15 cellular contexts compared by ENCODE assay signal in the genomic region with DNA sequence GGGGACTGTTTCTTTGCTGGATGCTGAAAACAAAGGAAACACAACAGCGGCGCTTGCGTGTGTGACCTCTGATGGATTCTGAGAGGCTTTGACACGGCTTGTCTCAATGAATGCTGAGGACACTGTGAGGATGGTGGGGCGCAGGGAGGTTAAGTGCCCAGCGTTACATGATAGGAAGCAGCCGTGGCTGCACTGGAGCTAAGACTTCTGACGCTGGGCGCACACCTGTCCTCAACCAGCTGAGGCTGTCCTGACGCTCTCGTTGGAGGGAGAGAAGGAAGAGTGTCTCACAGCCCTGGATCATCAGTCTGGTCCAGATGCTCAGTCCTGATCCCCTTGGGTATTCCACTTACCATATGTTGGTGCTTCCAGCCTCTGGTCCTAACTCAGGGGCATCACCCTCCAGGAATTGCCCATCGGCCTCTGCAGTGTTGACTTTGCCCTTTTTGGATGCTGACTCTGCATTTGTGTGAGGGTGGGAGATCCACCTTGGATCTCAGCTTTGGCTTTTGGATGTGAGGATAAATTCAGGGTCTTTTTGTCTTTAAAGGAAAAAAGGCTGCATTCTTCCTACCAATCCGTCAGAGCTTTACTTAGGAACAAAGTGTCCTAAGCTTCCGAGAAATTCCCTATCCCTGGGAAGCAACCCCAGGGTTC.
DNase-seq lines count a peak whose midpoint lies in the region; ATAC-seq and TF ChIP-seq lines count a peak whose summit lies in the region.
"Had no signal": no experiment of that assay in that cellular context is flagged by ENCODE, and none has a peak within 500 bp of the region (broad histone marks: within the 10 kb centered on the region; RNA-seq: fewer than 3 reads in every experiment).

No MANE protein-coding gene starts in this region.

- peak; percentile 8 for DNase-seq in natural killer cell treated with Interleukin-12 subunit alpha and Interleukin-12 subunit beta and Interleukin-15 and Interleukin-18, amount 100 ng/mL, for 72 hours (ENCODE audit: low spot score)
- DNase-seq in natural killer cell: no peak
- peak; percentile 21 for DNase-seq in neural progenitor cell (ENCODE audit: low spot score)
- DNase-seq in vagina (ENCODE audit: extremely low spot score in 2 of 2): no peak
- no peak for DNase-seq in activated T-cell treated with anti-CD3 and anti-CD28 coated beads, Interleukin-2, amount 50 U/mL, for 1 hour
- DNase-seq in activated effector memory CD4-positive, alpha-beta T cell treated with anti-CD3 and anti-CD28 coated beads, Interleukin-2, amount 50 U/mL, for 16 hours: no peak
- DNase-seq in 8988T: no peak
- DNase-seq: activated CD4-positive, alpha-beta T cell treated with anti-CD3 and anti-CD28 coated beads, Interleukin-2, amount 10 ng/mL, durations not matched to agents 24 days and 14 days; activated naive CD4-positive, alpha-beta T cell treated with anti-CD3 and anti-CD28 coated beads, Interleukin-2, amount 50 U/mL, for 16 hours; effector CD8-positive, alpha-beta T cell; OCI-M1; stimulated activated CD4-positive, alpha-beta T cell treated with anti-CD3 and anti-CD28 coated beads, Interleukin-12 subunit alpha, Interleukin-12 subunit beta, amount 100 ng/mL, for 4 hours had no signal

- peaks cover 3 to 15% of the 10 kb centered on the region in 2 donors for H3K27me3 Mint-ChIP-seq in natural killer cell treated with Interleukin-12 subunit alpha and Interleukin-12 subunit beta and Interleukin-15 and Interleukin-18, amount 100 ng/mL, for 72 hours
- H3K27me3 Mint-ChIP-seq in natural killer cell (ENCODE audit: low read depth in 2 of 2): peaks cover 3 to 5% of the 10 kb centered on the region in 2 donors
- H3K27me3 Mint-ChIP-seq in neural progenitor cell (ENCODE audit: insufficient read depth, low read depth): peaks cover 6% of the 10 kb centered on the region
- H3K27me3 Mint-ChIP-seq: activated CD4-positive, alpha-beta T cell treated with anti-CD3 and anti-CD28 coated beads, Interleukin-2, amount 10 ng/mL, durations not matched to agents 24 days and 14 days; stimulated activated naive CD8-positive, alpha-beta T cell treated with anti-CD3 and anti-CD28 coated beads, Interleukin-15, Interleukin-2, amounts not matched to agents 100 ng/mL and 50 ng/mL, for 24 hours had no signal

- peak overlapping the region; percentile 79 for H3K27ac ChIP-seq in cingulate gyrus (ENCODE audit: low read depth, low read length)
- no peak overlapping the region for H3K27ac ChIP-seq in neural progenitor cell
- peak overlapping the region; percentile 55 for H3K27ac ChIP-seq in vagina

- TF ChIP-seq POLR2A in vagina (IDR thresholded peaks at IDR 0.05): no peak

- peaks cover 11% of the 10 kb centered on the region for H3F3A ChIP-seq in neural progenitor cell (ENCODE audit: low read depth)

- no peaks in the 10 kb centered on the region for H4K20me1 ChIP-seq in neural progenitor cell (ENCODE audit: low read depth)

- H3K9ac ChIP-seq in neural progenitor cell: no peak overlapping the region

- peak overlapping the region; percentile 17 for H2AFZ ChIP-seq in neural progenitor cell (replicated peaks)

- no peak overlapping the region for H3K4me3 Mint-ChIP-seq in natural killer cell treated with Interleukin-12 subunit alpha and Interleukin-12 subunit beta and Interleukin-15 and Interleukin-18, amount 100 ng/mL, for 72 hours
- no peak overlapping the region for H3K4me3 Mint-ChIP-seq in natural killer cell
- H3K4me3 Mint-ChIP-seq in neural progenitor cell: no peak overlapping the region
- H3K4me3 Mint-ChIP-seq: activated CD4-positive, alpha-beta T cell treated with anti-CD3 and anti-CD28 coated beads, Interleukin-2, amount 10 ng/mL, durations not matched to agents 24 days and 14 days; stimulated activated naive CD8-positive, alpha-beta T cell treated with anti-CD3 and anti-CD28 coated beads, Interleukin-15, Interleukin-2, amounts not matched to agents 100 ng/mL and 50 ng/mL, for 24 hours had no signal

- no peaks in the 10 kb centered on the region for H3K36me3 Mint-ChIP-seq in natural killer cell treated with Interleukin-12 subunit alpha and Interleukin-12 subunit beta and Interleukin-15 and Interleukin-18, amount 100 ng/mL, for 72 hours
- H3K36me3 Mint-ChIP-seq in natural killer cell (no peaks in the 10 kb centered on the region), neural progenitor cell (peaks cover 9% of the 10 kb centered on the region)

- ATAC-seq in natural killer cell treated with Interleukin-12 subunit alpha and Interleukin-12 subunit beta and Interleukin-15 and Interleukin-18, amount 100 ng/mL, for 72 hours: no peak
- no peak for ATAC-seq in natural killer cell
- ATAC-seq: SK-N-SH treated with all-trans-retinoic acid at 6 μM for 48 hours had no signal

- H3K27me3 ChIP-seq in neural progenitor cell: no peaks in the 10 kb centered on the region
- no peaks in the 10 kb centered on the region for H3K27me3 ChIP-seq in vagina

- H3K9me3 ChIP-seq in neural progenitor cell (ENCODE audit: low read depth) (no peaks in the 10 kb centered on the region), vagina (no peaks in the 10 kb centered on the region)

- H3K4me1 ChIP-seq in neural progenitor cell: peaks cover 16% of the 10 kb centered on the region
- H3K4me1 ChIP-seq in vagina: peaks cover 5% of the 10 kb centered on the region

- TF ChIP-seq CTCF in natural killer cell (IDR thresholded peaks at IDR 0.05): no peak
- no peak for TF ChIP-seq CTCF in neural progenitor cell (IDR thresholded peaks at IDR 0.05)
- TF ChIP-seq CTCF in vagina (IDR thresholded peaks at IDR 0.05): no peak

- H3K9me3 Mint-ChIP-seq in natural killer cell treated with Interleukin-12 subunit alpha and Interleukin-12 subunit beta and Interleukin-15 and Interleukin-18, amount 100 ng/mL, for 72 hours: no peaks in the 10 kb centered on the region
- H3K9me3 Mint-ChIP-seq in natural killer cell: no peaks in the 10 kb centered on the region
- peaks cover 18% of the 10 kb centered on the region for H3K9me3 Mint-ChIP-seq in neural progenitor cell
- H3K9me3 Mint-ChIP-seq: activated CD4-positive, alpha-beta T cell treated with anti-CD3 and anti-CD28 coated beads, Interleukin-2, amount 10 ng/mL, durations not matched to agents 24 days and 14 days; stimulated activated naive CD8-positive, alpha-beta T cell treated with anti-CD3 and anti-CD28 coated beads, Interleukin-15, Interleukin-2, amounts not matched to agents 100 ng/mL and 50 ng/mL, for 24 hours had no signal

- no peak overlapping the region for H3K4me2 ChIP-seq in neural progenitor cell

- H3K79me2 ChIP-seq in neural progenitor cell (ENCODE audit: low read depth): no peaks in the 10 kb centered on the region

- intact Hi-C loops in natural killer cell (cut with micrococcal nuclease): no loop called here
- intact Hi-C loops in vagina (cut with DNase I): no loop called here

- H3K27ac Mint-ChIP-seq in natural killer cell treated with Interleukin-12 subunit alpha and Interleukin-12 subunit beta and Interleukin-15 and Interleukin-18, amount 100 ng/mL, for 72 hours: no peak overlapping the region
- no peak overlapping the region for H3K27ac Mint-ChIP-seq in natural killer cell
- peak overlapping the region; percentile 42 for H3K27ac Mint-ChIP-seq in neural progenitor cell
- H3K27ac Mint-ChIP-seq: activated CD4-positive, alpha-beta T cell treated with anti-CD3 and anti-CD28 coated beads, Interleukin-2, amount 10 ng/mL, durations not matched to agents 24 days and 14 days; stimulated activated naive CD8-positive, alpha-beta T cell treated with anti-CD3 and anti-CD28 coated beads, Interleukin-15, Interleukin-2, amounts not matched to agents 100 ng/mL and 50 ng/mL, for 24 hours had no signal

- no peaks in the 10 kb centered on the region for H3K36me3 ChIP-seq in neural progenitor cell
- no peaks in the 10 kb centered on the region for H3K36me3 ChIP-seq in vagina

- H3K4me3 ChIP-seq in neural progenitor cell: no peak overlapping the region
- no peak overlapping the region for H3K4me3 ChIP-seq in vagina

- H3K4me1 Mint-ChIP-seq in natural killer cell treated with Interleukin-12 subunit alpha and Interleukin-12 subunit beta and Interleukin-15 and Interleukin-18, amount 100 ng/mL, for 72 hours (ENCODE audit: low read depth in 2 of 2): no peaks in the 10 kb centered on the region
- no peaks in the 10 kb centered on the region for H3K4me1 Mint-ChIP-seq in natural killer cell
- peaks cover 28% of the 10 kb centered on the region for H3K4me1 Mint-ChIP-seq in neural progenitor cell
- H3K4me1 Mint-ChIP-seq: activated CD4-positive, alpha-beta T cell treated with anti-CD3 and anti-CD28 coated beads, Interleukin-2, amount 10 ng/mL, durations not matched to agents 24 days and 14 days had no signal

Comparison
In these comparisons a context has a peak if more than half of its experiments do, and no peak if none do; other contexts are left out.
1. DNase-seq: peak in natural killer cell treated with Interleukin-12 subunit alpha and Interleukin-12 subunit beta and Interleukin-15 and Interleukin-18, amount 100 ng/mL, for 72 hours (single experiment) and neural progenitor cell (single experiment); none in natural killer cell (single experiment), vagina (0 of 2), activated T-cell treated with anti-CD3 and anti-CD28 coated beads, Interleukin-2, amount 50 U/mL, for 1 hour (single experiment), activated effector memory CD4-positive, alpha-beta T cell treated with anti-CD3 and anti-CD28 coated beads, Interleukin-2, amount 50 U/mL, for 16 hours (single experiment) and 8988T (single experiment).